Comparison of ENCODE assay signal across 17 cellular contexts in genomic region chr2:45459860-45460259, GRCh38.
DNase-seq lines count a peak whose midpoint lies in the region; ATAC-seq, FAIRE-seq and TF ChIP-seq lines count a peak whose summit lies in the region.
"Had no signal": no experiment of that assay in that cellular context is flagged by ENCODE, and none has a peak within 500 bp of the region (broad histone marks: within the 10 kb centered on the region; RNA-seq: fewer than 3 reads in every experiment).

No MANE protein-coding gene starts in this region.

- CTCF ChIA-PET in IMR-90 (lab: Yijun Ruan, JAX) (interaction anchor here (1.0 kb wide), 1 partner anchor 11 kb away, joined by 3 read pairs; no protein-coding TSS in a partner anchor), K562 (lab: Yijun Ruan, JAX; ENCODE audit: low intra/inter-chr PET ratio) (no interaction called here)

- BruUV-seq in IMR-90 (replicated peaks; lab: Mats Ljungman, UMichigan) (no TSS peak), K562 (replicated peaks; lab: Mats Ljungman, UMichigan) (no TSS peak)

- no CpG with 5 or more reads among the region's 3 CpGs for WGBS in IMR-90 (ENCODE audit: extremely low coverage in 2 of 2, insufficient read length in 1 of 2), 2 experiments
- 54% methylated on average over 3 of the region's 3 CpGs for WGBS in K562 (ENCODE audit: insufficient coverage, low coverage, missing lambda C conversion rate)
- WGBS in sigmoid colon, 2 donors = 49 to 82% methylated on average over 3 of the region's 3 CpGs

- 0 out of 2 replicates have a peak overlapping the region, but pooled peaks have one; percentile 18 for H3K4ac ChIP-seq in IMR-90 (ENCODE audit: low read depth, low read length)

- FAIRE-seq in K562 (lab: Jason Lieb, UNC) = no peak
- FAIRE-seq: D721Med had no signal

- no peak overlapping the region for H2BK120ac ChIP-seq in IMR-90 (ENCODE audit: low read depth, low read length)

- H2AFZ ChIP-seq in IMR-90 (replicated peaks; ENCODE audit: low read length, poor library complexity) (no peak overlapping the region), K562 (ENCODE audit: low read depth, low read length) (no peak overlapping the region), osteoblast (ENCODE audit: low read length) (no peak overlapping the region)

- H3K27ac ChIP-seq in 22Rv1 = 0 out of 2 replicates have a peak overlapping the region, but pooled peaks have one; percentile 43
- no peak overlapping the region for H3K27ac ChIP-seq in IMR-90 (ENCODE audit: insufficient read depth, low read length)
- H3K27ac ChIP-seq in K562 (ENCODE audit: extremely low read depth, low read depth, low read length) = no peak overlapping the region
- peak overlapping the region; percentile 4 for H3K27ac ChIP-seq in osteoblast (ENCODE audit: low read depth, low read length)
- no peak overlapping the region for H3K27ac ChIP-seq in sigmoid colon

- in situ Hi-C loops in IMR-90 (cut with MboI; ENCODE audit: low sequenced_read_pairs) = no loop called here
- in situ Hi-C loops in K562 (cut with MboI) = no loop called here

- H3K9me3 ChIP-seq in IMR-90 (ENCODE audit: control insufficient read depth, insufficient read depth, low read length) (no peaks in the 10 kb centered on the region), K562 (replicated peaks; ENCODE audit: control insufficient read depth, insufficient read depth, low read depth, low read length) (no peaks in the 10 kb centered on the region), osteoblast (ENCODE audit: low read depth, low read length) (no peaks in the 10 kb centered on the region), sigmoid colon (no peaks in the 10 kb centered on the region)
- H3K9me3 ChIP-seq: MG63 had no signal

- H2BK5ac ChIP-seq in IMR-90 (ENCODE audit: low read depth, low read length, poor library complexity, severe bottlenecking) = no peak overlapping the region

- H2BK15ac ChIP-seq in IMR-90 (ENCODE audit: low read depth, low read length) = no peak overlapping the region

- H3K27me3 ChIP-seq in IMR-90 (ENCODE audit: control insufficient read depth, insufficient read depth, low read length) = no peaks in the 10 kb centered on the region
- no peaks in the 10 kb centered on the region for H3K27me3 ChIP-seq in K562 (ENCODE audit: control insufficient read depth in 2 of 2, insufficient read depth in 2 of 2, low read length in 2 of 2)
- no peaks in the 10 kb centered on the region for H3K27me3 ChIP-seq in osteoblast (ENCODE audit: insufficient read depth, low read length)
- no peaks in the 10 kb centered on the region for H3K27me3 ChIP-seq in sigmoid colon
- H3K27me3 ChIP-seq: MG63 had no signal

- no peaks in the 10 kb centered on the region; the same call in 1 of the 2 replicates for H3K9me1 ChIP-seq in IMR-90 (ENCODE audit: insufficient read depth, low read length)
- no peaks in the 10 kb centered on the region for H3K9me1 ChIP-seq in K562 (ENCODE audit: control insufficient read depth, insufficient read depth, low read length)

- ATAC-seq in IMR-90 (ENCODE audit: low read depth) = no peak
- ATAC-seq in K562 = no peak
- no peak for ATAC-seq in GM18517 (IDR thresholded peaks at IDR 0.05; ENCODE audit: unreplicated experiment)
- no peak for ATAC-seq in GM21786 (IDR thresholded peaks at IDR 0.05; ENCODE audit: unreplicated experiment)

- TF ChIP-seq EP300 in K562 (IDR thresholded peaks at IDR 0.05; ENCODE audit: low read length) = no peak
- no peak for TF ChIP-seq EP300 in sigmoid colon (IDR thresholded peaks at IDR 0.05)

- POLR2A ChIA-PET in IMR-90 (lab: Charles Lee; ENCODE audit: unreplicated experiment) = interaction anchor here (0.6 kb wide), 1 partner anchor 1010 kb away, joined by 3 read pairs; no protein-coding TSS in a partner anchor
- POLR2A ChIA-PET in K562 (lab: Yijun Ruan, JAX) = no interaction called here

- H3K18ac ChIP-seq in IMR-90 (ENCODE audit: low read depth, low read length) = no peak overlapping the region

- H3K4me1 ChIP-seq in IMR-90 (ENCODE audit: control insufficient read depth, insufficient read depth, low read length) (no peaks in the 10 kb centered on the region), K562 (replicated peaks in 1 of 2; ENCODE audit: control insufficient read depth in 2 of 2, insufficient read depth in 2 of 2, low read length in 2 of 2) (peaks cover 0 to 8% of the 10 kb centered on the region in 2 experiments; a peak in 2 of 5 replicates), osteoblast (ENCODE audit: insufficient read depth, low read length) (peaks cover 14% of the 10 kb centered on the region), sigmoid colon (peaks cover 0 to 14% (median 8%) of the 10 kb centered on the region in 4 donors)

- TF ChIP-seq RAD21 in IMR-90 (IDR thresholded peaks at IDR 0.05; ENCODE audit: low read length) = no peak
- no peak for TF ChIP-seq RAD21 in K562 (CRISPR knock-in tag; conservative IDR thresholded peaks at IDR 0.05 in 1 of 2, IDR thresholded peaks at IDR 0.05 in 1 of 2)

- no peak for TF ChIP-seq CTCF in 22Rv1 (IDR thresholded peaks at IDR 0.05)
- TF ChIP-seq CTCF in IMR-90 (conservative IDR thresholded peaks at IDR 0.05; ENCODE audit: low read depth, low read length) = no peak
- TF ChIP-seq CTCF in K562 (IDR thresholded peaks at IDR 0.05 in 2 of 3, conservative IDR thresholded peaks at IDR 0.05 in 1 of 3; ENCODE audit: insufficient read depth in 2 of 3, low read depth in 1 of 3, low read length in 3 of 3) = no peak
- TF ChIP-seq CTCF in osteoblast (IDR thresholded peaks at IDR 0.05; ENCODE audit: extremely low read depth, low read depth, low read length) = no peak
- no peak for TF ChIP-seq CTCF in sigmoid colon (IDR thresholded peaks at IDR 0.05)

- no peak overlapping the region for H3K14ac ChIP-seq in IMR-90 (replicated peaks; ENCODE audit: low read depth, low read length)

- H3K23ac ChIP-seq in IMR-90 (ENCODE audit: low read depth, low read length) = no peak overlapping the region

- H3K9ac ChIP-seq in IMR-90 (ENCODE audit: low read depth, low read length) (no peak overlapping the region), K562 (ENCODE audit: insufficient read depth in 1 of 2, low read depth in 2 of 2, low read length in 2 of 2) (no peak overlapping the region)

- no peak overlapping the region for H2AK9ac ChIP-seq in IMR-90 (replicated peaks; ENCODE audit: low read depth, low read length, poor library complexity)

- H3K56ac ChIP-seq in IMR-90 (ENCODE audit: extremely low read depth, insufficient read depth, low read length) = no peak overlapping the region

- H3K4me2 ChIP-seq in IMR-90 (ENCODE audit: low read depth, low read length) (no peak overlapping the region), K562 (ENCODE audit: insufficient read depth, low read length) (no peak overlapping the region), osteoblast (ENCODE audit: insufficient read depth, low read length) (no peak overlapping the region)

- H3K79me2 ChIP-seq in K562 (ENCODE audit: control insufficient read depth, insufficient read depth, low read length) (no peaks in the 10 kb centered on the region), osteoblast (ENCODE audit: insufficient read depth, low read length) (no peaks in the 10 kb centered on the region)

- H4K91ac ChIP-seq in IMR-90 (ENCODE audit: insufficient read depth, low read depth, low read length) = no peak overlapping the region

- H2AK5ac ChIP-seq in IMR-90 (ENCODE audit: low read depth, low read length) = no peak overlapping the region

- no peaks in the 10 kb centered on the region for H3K36me3 ChIP-seq in IMR-90 (ENCODE audit: control insufficient read depth, insufficient read depth, low read length)
- H3K36me3 ChIP-seq in K562 (ENCODE audit: control insufficient read depth, insufficient read depth, low read length) = 0 out of 3 replicates have a peak, but pooled peaks cover 2% of the 10 kb centered on the region
- H3K36me3 ChIP-seq in osteoblast (ENCODE audit: insufficient read depth, low read length) = no peaks in the 10 kb centered on the region
- no peaks in the 10 kb centered on the region for H3K36me3 ChIP-seq in sigmoid colon
- H3K36me3 ChIP-seq: MG63 had no signal

- 0 out of 4 replicates have a peak, but pooled peaks cover 0 to 3% of the 10 kb centered on the region in 2 experiments for H3K79me1 ChIP-seq in IMR-90 (ENCODE audit: low read depth in 1 of 2, low read length in 2 of 2)

- H4K5ac ChIP-seq in IMR-90 (ENCODE audit: low read depth, low read length) = no peak overlapping the region

- intact Hi-C loops in IMR-90 (cut with micrococcal nuclease) (no loop called here), K562 (cut with micrococcal nuclease) (no loop called here), sigmoid colon (cut with DNase I) (no loop called here)

- dilution Hi-C loops in IMR-90 (cut with HindIII; ENCODE audit: low sequenced_read_pairs, unreplicated experiment) = no loop called here

- H3K4me3 ChIP-seq in IMR-90 (ENCODE audit: insufficient read depth, low read depth, low read length) (no peak overlapping the region), K562 (no peak overlapping the region), osteoblast (ENCODE audit: insufficient read depth, low read length) (no peak overlapping the region), sigmoid colon (no peak overlapping the region)
- H3K4me3 ChIP-seq: MG63 had no signal

- TF ChIP-seq POLR2A in IMR-90 (IDR thresholded peaks at IDR 0.05; ENCODE audit: low read depth, low read length) = no peak
- TF ChIP-seq POLR2A in K562 (conservative IDR thresholded peaks at IDR 0.05) = no peak
- no peak for TF ChIP-seq POLR2A in sigmoid colon (IDR thresholded peaks at IDR 0.05)

- no peak overlapping the region for H2BK20ac ChIP-seq in IMR-90 (ENCODE audit: low read depth, low read length)

- no peak overlapping the region for H4K8ac ChIP-seq in IMR-90 (ENCODE audit: low read depth in 2 of 2, low read length in 2 of 2)

- no peak for DNase-seq in IMR-90
- DNase-seq in K562 (ENCODE audit: extremely low read depth in 1 of 4, low spot score in 3 of 4) = no peak
- no peak for DNase-seq in osteoblast (ENCODE audit: insufficient read length, low spot score, missing footprints)
- DNase-seq in HuH-7 (ENCODE audit: low spot score) = no peak
- no peak for DNase-seq in sigmoid colon
- DNase-seq: DND-41, H7, NCI-H1092 treated with DMSO at 0.1 percent for 48 hours, NCI-H1694, NCI-H446, NCI-H748 treated with DMSO at 0.1 percent for 48 hours, SHP77 treated with DMSO at 0.1 percent for 48 hours had no signal

- H4K20me1 ChIP-seq in IMR-90 (ENCODE audit: insufficient read depth, low read length) = no peaks in the 10 kb centered on the region
- H4K20me1 ChIP-seq in K562 (replicated peaks; ENCODE audit: control insufficient read depth, insufficient read depth, low read length) = no peaks in the 10 kb centered on the region
- no peaks in the 10 kb centered on the region for H4K20me1 ChIP-seq in osteoblast (ENCODE audit: insufficient read depth, low read length)

TF ChIP-seq in K562, 482 proteins besides CTCF, POLR2A, EP300 and RAD21 (continues in another document):
- no peak for TF ChIP-seq XRCC5 (IDR thresholded peaks at IDR 0.05; ENCODE audit: low read depth, low read length)
- peak; percentile 68 for TF ChIP-seq NFIX (CRISPR knock-in tag; IDR thresholded peaks at IDR 0.05; ENCODE audit: low read depth)
- no peak for TF ChIP-seq ZFP36 (IDR thresholded peaks at IDR 0.05; ENCODE audit: low read depth, low read length, partially characterized antibody)
- no peak for TF ChIP-seq HLTF (IDR thresholded peaks at IDR 0.05)
- TF ChIP-seq MED1 (CRISPR knock-in tag; IDR thresholded peaks at IDR 0.05; ENCODE audit: borderline replicate concordance) = no peak
- no peak for TF ChIP-seq ZSCAN29 (IDR thresholded peaks at IDR 0.05)

Comparison
In these comparisons a context has a peak if more than half of its experiments do, and no peak if none do; other contexts are left out.
1. H3K27ac ChIP-seq: peak in 22Rv1 (single experiment) and osteoblast (single experiment); none in IMR-90 (single experiment), K562 (single experiment) and sigmoid colon (0 of 4).